8 cellular contexts compared by ENCODE assay signal in the genomic region with DNA sequence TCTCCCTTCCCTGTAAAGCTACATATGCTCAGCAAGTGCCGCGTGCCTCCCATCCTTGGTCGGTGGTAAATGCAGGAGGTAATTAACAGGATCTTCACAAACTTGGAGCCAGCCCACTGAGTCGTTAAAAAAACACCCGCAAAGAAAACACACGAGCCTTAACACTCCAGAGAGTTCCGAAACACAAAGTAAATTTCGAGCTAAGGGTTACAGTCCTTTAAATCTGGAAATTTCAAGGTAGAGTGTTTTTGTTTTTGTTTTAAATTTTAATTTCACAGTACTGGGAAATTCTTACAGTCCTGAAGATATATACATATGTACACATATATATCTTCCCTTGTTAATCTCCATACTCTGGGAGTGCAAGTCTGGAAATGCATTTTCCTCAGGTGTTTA. TPM values are rescaled to one million over a fixed set of nuclear protein-coding genes. Genes with fewer than 3 reads are reported as not detected.
DNase-seq lines count a peak whose midpoint lies in the region; TF ChIP-seq lines count a peak whose summit lies in the region.

No MANE protein-coding gene starts in this region.

- H3K9me3 Mint-ChIP-seq in T-helper 1 cell treated with Interleukin-12 subunit alpha and Interleukin-12 subunit beta and Interleukin-4 antibody, amounts not matched to agents 30 μg/mL and 1 μg/mL, for 36 hours, result no peaks in the 10 kb centered on the region
- no peaks in the 10 kb centered on the region for H3K9me3 Mint-ChIP-seq in activated CD4-positive, alpha-beta memory T cell treated with anti-CD3 and anti-CD28 coated beads for 36 hours

- POLR2A ChIA-PET in activated CD4-positive, alpha-beta memory T cell treated with anti-CD3 and anti-CD28 coated beads for 36 hours (lab: Charles Lee), result interaction anchor here (0.9 to 1.0 kb wide), 2 partner anchors 53 to 157 kb away, joined by 3 to 6 read pairs; no protein-coding TSS in a partner anchor

- no peaks in the 10 kb centered on the region for H3K36me3 Mint-ChIP-seq in T-helper 1 cell treated with Interleukin-12 subunit alpha and Interleukin-12 subunit beta and Interleukin-4 antibody, amounts not matched to agents 30 μg/mL and 1 μg/mL, for 36 hours (ENCODE audit: low read depth)
- H3K36me3 Mint-ChIP-seq in activated CD4-positive, alpha-beta memory T cell treated with anti-CD3 and anti-CD28 coated beads for 36 hours, result no peaks in the 10 kb centered on the region

- CTCF ChIA-PET in activated CD4-positive, alpha-beta memory T cell treated with anti-CD3 and anti-CD28 coated beads for 36 hours (lab: Charles Lee), result interaction anchor here (1.1 to 2.2 kb wide), 5 partner anchors 31 to 171 kb away, joined by 3 to 9 read pairs (median 4); no protein-coding TSS in a partner anchor

- peaks cover 16% of the 10 kb centered on the region for H3K4me1 Mint-ChIP-seq in T-helper 1 cell treated with Interleukin-12 subunit alpha and Interleukin-12 subunit beta and Interleukin-4 antibody, amounts not matched to agents 30 μg/mL and 1 μg/mL, for 36 hours (ENCODE audit: low read depth)
- peaks cover 24% of the 10 kb centered on the region for H3K4me1 Mint-ChIP-seq in activated CD4-positive, alpha-beta memory T cell treated with anti-CD3 and anti-CD28 coated beads for 36 hours (ENCODE audit: low read depth)

- peak overlapping the region; percentile 89 for H3K4me3 Mint-ChIP-seq in T-helper 1 cell treated with Interleukin-12 subunit alpha and Interleukin-12 subunit beta and Interleukin-4 antibody, amounts not matched to agents 30 μg/mL and 1 μg/mL, for 36 hours
- H3K4me3 Mint-ChIP-seq in activated CD4-positive, alpha-beta memory T cell treated with anti-CD3 and anti-CD28 coated beads for 36 hours, result peak overlapping the region; percentile 92

- 5% methylated on average over 8 of the region's 8 CpGs for WGBS in suprapubic skin

- DNase-seq in T-helper 1 cell (no peak), suprapubic skin (ENCODE audit: low spot score in 2 of 2) (no peak), LoVo (ENCODE audit: low spot score) (no peak)
- no peak for DNase-seq in activated CD4-positive, alpha-beta memory T cell treated with anti-CD3 and anti-CD28 coated beads for 36 hours
- no peak for DNase-seq in activated CD4-positive, CD25-positive, alpha-beta regulatory T cell (lab: John Stamatoyannopoulos, UW)
- no peak for DNase-seq in stimulated activated CD4-positive, alpha-beta T cell treated with anti-CD3 and anti-CD28 coated beads, Interleukin-15, amount 100 ng/mL, for 24 hours

- H3K27ac ChIP-seq in suprapubic skin, result peak overlapping the region; percentile 94

- H3K9me3 ChIP-seq in iPS-18c (ENCODE audit: control insufficient read depth, insufficient read depth, low read length), result no peaks in the 10 kb centered on the region
- H3K9me3 ChIP-seq in suprapubic skin, result no peaks in the 10 kb centered on the region

- peak overlapping the region; percentile 81 for H3K27ac Mint-ChIP-seq in T-helper 1 cell treated with Interleukin-12 subunit alpha and Interleukin-12 subunit beta and Interleukin-4 antibody, amounts not matched to agents 30 μg/mL and 1 μg/mL, for 36 hours
- peak overlapping the region; percentile 87 for H3K27ac Mint-ChIP-seq in activated CD4-positive, alpha-beta memory T cell treated with anti-CD3 and anti-CD28 coated beads for 36 hours

- no peak for TF ChIP-seq POLR2A in suprapubic skin (IDR thresholded peaks at IDR 0.05)

- H3K27me3 ChIP-seq in suprapubic skin, result no peaks in the 10 kb centered on the region

- H3K4me3 ChIP-seq in iPS-18c (ENCODE audit: insufficient read depth, low read depth, low read length) (peak overlapping the region; percentile 79), suprapubic skin (peak overlapping the region; percentile 66)

- peaks cover 32% of the 10 kb centered on the region for H3K4me1 ChIP-seq in suprapubic skin

- TF ChIP-seq EP300 in suprapubic skin (IDR thresholded peaks at IDR 0.05), result no peak

- H3K36me3 ChIP-seq in suprapubic skin, result no peaks in the 10 kb centered on the region

- intact Hi-C loops in activated CD4-positive, alpha-beta memory T cell treated with anti-CD3 and anti-CD28 coated beads for 36 hours (cut with micrococcal nuclease), result loop anchor here (1.0 to 5.0 kb wide), 2 partner anchors 24 to 1228 kb away; a partner anchor contains a TSS

- H3K27me3 Mint-ChIP-seq in T-helper 1 cell treated with Interleukin-12 subunit alpha and Interleukin-12 subunit beta and Interleukin-4 antibody, amounts not matched to agents 30 μg/mL and 1 μg/mL, for 36 hours (ENCODE audit: low read depth), result peaks cover 34% of the 10 kb centered on the region
- no peaks in the 10 kb centered on the region for H3K27me3 Mint-ChIP-seq in activated CD4-positive, alpha-beta memory T cell treated with anti-CD3 and anti-CD28 coated beads for 36 hours

- TF ChIP-seq CTCF in suprapubic skin (IDR thresholded peaks at IDR 0.05), result no peak

RNA-seq across cellular contexts. Expression of a gene that starts 1.1 kb away (rescaled TPM):
- total RNA-seq in activated CD4-positive, alpha-beta memory T cell treated with anti-CD3 and anti-CD28 coated beads for 36 hours, result 1 to 10 TPM; 5.7 to 6.2 TPM
- 10 to 100 TPM; 13.1 to 28.2 (median 18.6) TPM for total RNA-seq in suprapubic skin
